Comparison of ENCODE assay signal across 8 cellular contexts in genomic region chr1:156704930-156705320, GRCh38. TPM values are rescaled to one million over a fixed set of nuclear protein-coding genes. Genes with fewer than 3 reads are reported as not detected.
DNase-seq lines count a peak whose midpoint lies in the region; ATAC-seq and TF ChIP-seq lines count a peak whose summit lies in the region.

No MANE protein-coding gene starts in this region.

- no peaks in the 10 kb centered on the region for H3K9me3 Mint-ChIP-seq in activated CD4-positive, alpha-beta memory T cell treated with anti-CD3 and anti-CD28 coated beads for 36 hours

- DNase-seq in activated CD4-positive, alpha-beta T cell treated with anti-CD3 and anti-CD28 coated beads for 4 hours = peak; percentile 40
- DNase-seq in activated CD4-positive, alpha-beta T cell treated with anti-CD3 and anti-CD28 coated beads for 1 hour = no peak
- DNase-seq in activated CD4-positive, alpha-beta memory T cell treated with anti-CD3 and anti-CD28 coated beads for 36 hours = peak; percentile 74
- DNase-seq in fibroblast of mammary gland (ENCODE audit: low read depth) = peak; percentile 78
- DNase-seq in occipital lobe (lab: John Stamatoyannopoulos, UW) = peak; percentile 11
- DNase-seq in left lobe of liver (ENCODE audit: low spot score) = no peak
- DNase-seq in COR-L47 (lab: John Stamatoyannopoulos, UW) = no peak
- DNase-seq in NCI-H1930 (lab: John Stamatoyannopoulos, UW) = no peak

- TF ChIP-seq CTCF in fibroblast of mammary gland (conservative IDR thresholded peaks at IDR 0.05; ENCODE audit: control insufficient read depth, insufficient read depth, low read depth, low read length) = no peak

- no peak overlapping the region for H3K27ac Mint-ChIP-seq in activated CD4-positive, alpha-beta memory T cell treated with anti-CD3 and anti-CD28 coated beads for 36 hours

- ATAC-seq in left lobe of liver = no peak

- peak overlapping the region; percentile 43 for H3K4me3 ChIP-seq in fibroblast of mammary gland (ENCODE audit: control insufficient read depth, low read depth, low read length)

- H3K4me3 Mint-ChIP-seq in activated CD4-positive, alpha-beta memory T cell treated with anti-CD3 and anti-CD28 coated beads for 36 hours = peak overlapping the region; percentile 12

- intact Hi-C loops in activated CD4-positive, alpha-beta memory T cell treated with anti-CD3 and anti-CD28 coated beads for 36 hours (cut with micrococcal nuclease) = loop anchor here (1.0 to 2.0 kb wide), 2 partner anchors 16 to 44 kb away; no protein-coding TSS in a partner anchor

- peaks cover 28% of the 10 kb centered on the region for H3K4me1 Mint-ChIP-seq in activated CD4-positive, alpha-beta memory T cell treated with anti-CD3 and anti-CD28 coated beads for 36 hours (ENCODE audit: low read depth)

- CTCF ChIA-PET in activated CD4-positive, alpha-beta memory T cell treated with anti-CD3 and anti-CD28 coated beads for 36 hours (lab: Charles Lee) = interaction anchor here (1.2 to 36.2 kb wide), 9 partner anchors 9 to 186 kb away, joined by 3 to 1179 read pairs (median 14); partner anchors contain the start of genes CRABP2, ISG20L2, METTL25B and MRPL24

- POLR2A ChIA-PET in activated CD4-positive, alpha-beta memory T cell treated with anti-CD3 and anti-CD28 coated beads for 36 hours (lab: Charles Lee) = interaction anchor here (2.0 kb wide), 1 partner anchor 15 kb away, joined by 14 read pairs; no protein-coding TSS in a partner anchor

- peaks cover 24% of the 10 kb centered on the region for H3K27me3 Mint-ChIP-seq in activated CD4-positive, alpha-beta memory T cell treated with anti-CD3 and anti-CD28 coated beads for 36 hours

- H3K36me3 Mint-ChIP-seq in activated CD4-positive, alpha-beta memory T cell treated with anti-CD3 and anti-CD28 coated beads for 36 hours = no peaks in the 10 kb centered on the region

RNA-seq across cellular contexts. Expression of gene CRABP2, which starts 0.5 kb away (rescaled TPM):
- 1 to 10 TPM; 1.1 to 2.3 TPM for total RNA-seq in activated CD4-positive, alpha-beta memory T cell treated with anti-CD3 and anti-CD28 coated beads for 36 hours
- 3.1 TPM for total RNA-seq in occipital lobe
- 0.33 TPM for total RNA-seq in left lobe of liver

RNA-seq across cellular contexts. Expression of gene METTL25B, which starts 23.3 kb away (rescaled TPM):
- 10 to 100 TPM; 43.0 to 46.3 TPM for total RNA-seq in activated CD4-positive, alpha-beta memory T cell treated with anti-CD3 and anti-CD28 coated beads for 36 hours
- 9.2 TPM for total RNA-seq in occipital lobe
- total RNA-seq in left lobe of liver = 26.8 TPM

RNA-seq across cellular contexts. Expression of gene ISG20L2, which starts 23.6 kb away (rescaled TPM):
- 10 to 100 TPM; 35.6 to 36.8 TPM for total RNA-seq in activated CD4-positive, alpha-beta memory T cell treated with anti-CD3 and anti-CD28 coated beads for 36 hours
- total RNA-seq in occipital lobe (6.2 TPM), left lobe of liver (10.8 TPM)

RNA-seq across cellular contexts. Expression of gene NES, which starts 27.7 kb away (rescaled TPM):
- under 1 TPM in 1 of 2 experiments, not detected in 1; 0.07 TPM for total RNA-seq in activated CD4-positive, alpha-beta memory T cell treated with anti-CD3 and anti-CD28 coated beads for 36 hours
- total RNA-seq in occipital lobe (24.0 TPM), left lobe of liver (1.4 TPM)

RNA-seq across cellular contexts. Expression of gene MRPL24, which starts 36.0 kb away (rescaled TPM):
- 100 to 1,000 TPM; 105 to 106 TPM for total RNA-seq in activated CD4-positive, alpha-beta memory T cell treated with anti-CD3 and anti-CD28 coated beads for 36 hours
- total RNA-seq in occipital lobe (10.6 TPM), left lobe of liver (68.7 TPM)

Comparison
In these comparisons a context has a peak if more than half of its experiments do, and no peak if none do; other contexts are left out.
1. DNase-seq: peak in activated CD4-positive, alpha-beta T cell treated with anti-CD3 and anti-CD28 coated beads for 4 hours (2 of 2), activated CD4-positive, alpha-beta memory T cell treated with anti-CD3 and anti-CD28 coated beads for 36 hours (single experiment), fibroblast of mammary gland (single experiment) and occipital lobe (single experiment); none in activated CD4-positive, alpha-beta T cell treated with anti-CD3 and anti-CD28 coated beads for 1 hour (single experiment), left lobe of liver (single experiment), COR-L47 (single experiment) and NCI-H1930 (0 of 2).